ENCODE assay signal across 8 cellular contexts in genomic region chr1:236516929-236517704, GRCh38. TPM values are rescaled to one million over a fixed set of nuclear protein-coding genes. Genes with fewer than 3 reads are reported as not detected.
DNase-seq lines count a peak whose midpoint lies in the region; ATAC-seq lines count a peak whose summit lies in the region.

No MANE protein-coding gene starts in this region.

- H3K27ac ChIP-seq in epithelial cell of prostate (peak overlapping the region; percentile 91), thymus (ENCODE audit: low read depth) (peak overlapping the region; percentile 42)

- H3K4me1 ChIP-seq in thymus (ENCODE audit: control insufficient read depth, insufficient read depth, low read length), result no peaks in the 10 kb centered on the region

- ATAC-seq in GM21447 (IDR thresholded peaks at IDR 0.05; ENCODE audit: unreplicated experiment), result no peak

- no peaks in the 10 kb centered on the region for H3K9me3 ChIP-seq in thymus (ENCODE audit: control insufficient read depth)

- H3K36me3 ChIP-seq in thymus (ENCODE audit: control insufficient read depth, insufficient read depth), result no peaks in the 10 kb centered on the region

- peak; percentile 24 for DNase-seq in activated naive CD4-positive, alpha-beta T cell treated with Interleukin-2 at 50 U/mL for 16 hours
- no peak for DNase-seq in activated naive CD4-positive, alpha-beta T cell treated with anti-CD3 and anti-CD28 coated beads, Interleukin-2, amount 50 U/mL, for 16 hours
- peak; percentile 14 to 59 (median 26) for DNase-seq in T-helper 1 cell
- DNase-seq in epithelial cell of prostate (ENCODE audit: low read depth, low spot score), result no peak
- DNase-seq in epidermal melanocyte (ENCODE audit: insufficient read length, low spot score), result no peak
- no peak for DNase-seq in stimulated activated naive CD4-positive, alpha-beta T cell treated with Interleukin-2 at 50 U/mL for 16 hours (lab: John Stamatoyannopoulos, UW)

- no peaks in the 10 kb centered on the region for H3K27me3 ChIP-seq in thymus (ENCODE audit: control insufficient read depth, insufficient read depth)

- WGBS in thymus, result 71% methylated on average over 8 of the region's 8 CpGs

- no peak overlapping the region for H3K4me3 ChIP-seq in thymus (ENCODE audit: low read length)

RNA-seq across cellular contexts. Expression of gene LGALS8, which starts 6.7 kb away (rescaled TPM):
- 32.1 TPM for polyA plus RNA-seq in thymus

Comparison
In these comparisons a context has a peak if more than half of its experiments do, and no peak if none do; other contexts are left out.
1. DNase-seq: peak in activated naive CD4-positive, alpha-beta T cell treated with Interleukin-2 at 50 U/mL for 16 hours (single experiment) and T-helper 1 cell (5 of 5); none in activated naive CD4-positive, alpha-beta T cell treated with anti-CD3 and anti-CD28 coated beads, Interleukin-2, amount 50 U/mL, for 16 hours (single experiment), epithelial cell of prostate (single experiment), epidermal melanocyte (single experiment) and stimulated activated naive CD4-positive, alpha-beta T cell treated with Interleukin-2 at 50 U/mL for 16 hours (single experiment).